In the genomic region with DNA sequence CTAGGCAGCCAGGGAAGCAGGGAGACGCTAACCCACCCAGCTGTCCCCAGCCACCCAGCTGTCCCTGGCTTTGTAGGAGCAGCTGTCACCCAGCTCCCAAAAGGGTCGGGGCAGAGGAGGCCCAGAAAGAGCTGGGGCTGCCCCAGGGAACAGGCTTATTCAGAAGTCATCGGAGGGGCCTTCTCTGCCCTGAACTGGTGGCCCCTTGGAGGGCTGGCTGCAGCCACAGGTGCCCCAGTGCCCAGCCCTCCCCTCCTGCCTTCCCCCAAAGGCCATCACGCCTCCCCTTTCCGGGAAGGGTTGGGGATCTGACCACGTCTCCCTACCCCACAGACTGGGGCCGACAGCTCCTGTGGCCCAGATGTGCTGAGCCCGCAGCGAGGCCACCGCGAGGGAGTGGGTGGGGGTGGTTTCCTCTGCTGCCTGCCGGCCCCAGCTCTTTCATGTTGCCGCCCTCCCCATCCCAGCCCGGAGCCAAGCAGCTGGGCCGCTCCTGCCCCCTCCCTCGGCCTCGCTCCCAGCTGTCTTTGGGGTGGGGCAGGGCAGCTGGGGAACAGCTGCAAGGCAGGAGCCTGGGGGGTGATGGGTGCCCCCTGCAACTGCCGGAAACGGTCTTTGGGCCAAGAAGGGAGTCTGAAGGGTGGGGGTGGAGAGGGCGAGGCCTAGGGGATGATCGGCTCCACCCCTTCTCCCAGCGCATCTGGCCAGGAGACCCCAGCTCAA, we compare ENCODE assay signal across 8 cellular contexts. TPM values are rescaled to one million over a fixed set of nuclear protein-coding genes. Genes with fewer than 3 reads are reported as not detected.
A peak's percentile ranks its signal among the peaks of the same experiment; 100 is the strongest.
DNase-seq lines count a peak whose midpoint lies in the region; ATAC-seq and TF ChIP-seq lines count a peak whose summit lies in the region.

No MANE protein-coding gene starts in this region.

- peaks cover 45% of the 10 kb centered on the region for H3K4me1 Mint-ChIP-seq in activated naive CD8-positive, alpha-beta T cell treated with anti-CD3 and anti-CD28 coated beads for 36 hours

- H3K27me3 Mint-ChIP-seq in activated naive CD8-positive, alpha-beta T cell treated with anti-CD3 and anti-CD28 coated beads for 36 hours, result no peaks in the 10 kb centered on the region

- H3K9me3 Mint-ChIP-seq in activated naive CD8-positive, alpha-beta T cell treated with anti-CD3 and anti-CD28 coated beads for 36 hours, result no peaks in the 10 kb centered on the region

- H3K27ac ChIP-seq in RWPE1, result peak overlapping the region; percentile 82

- peak overlapping the region; percentile 67 for H3K4me3 Mint-ChIP-seq in activated naive CD8-positive, alpha-beta T cell treated with anti-CD3 and anti-CD28 coated beads for 36 hours

- POLR2A ChIA-PET in RWPE1 (lab: Yijun Ruan, JAX; ENCODE audit: low non-redundant PET), result no interaction called here

- H3K27ac Mint-ChIP-seq in activated naive CD8-positive, alpha-beta T cell treated with anti-CD3 and anti-CD28 coated beads for 36 hours, result peak overlapping the region; percentile 78

- DNase-seq in NK-92 treated with Interleukin-12 subunit alpha and Interleukin-12 subunit beta, amount 100 ng/mL, for 24 hours (lab: John Stamatoyannopoulos, UW), result peak; percentile 77
- DNase-seq in NK-92 (lab: John Stamatoyannopoulos, UW; ENCODE audit: unreplicated experiment) (no peak), RWPE1 (ENCODE audit: low spot score) (no peak), left lobe of liver (ENCODE audit: low spot score) (no peak), NCI-H526 (lab: John Stamatoyannopoulos, UW) (no peak)
- peak; percentile 83 for DNase-seq in activated naive CD8-positive, alpha-beta T cell treated with anti-CD3 and anti-CD28 coated beads for 36 hours
- DNase-seq in stimulated activated CD8-positive, alpha-beta memory T cell treated with anti-CD3 and anti-CD28 coated beads, Interleukin-4, amount 100 ng/mL, for 48 hours, result peak; percentile 86

- peaks cover 2% of the 10 kb centered on the region for H3K36me3 Mint-ChIP-seq in activated naive CD8-positive, alpha-beta T cell treated with anti-CD3 and anti-CD28 coated beads for 36 hours

- no peak for TF ChIP-seq CTCF in RWPE1 (conservative IDR thresholded peaks at IDR 0.05; ENCODE audit: low read depth)

- CTCF ChIA-PET in RWPE1 (lab: Yijun Ruan, JAX), result interaction anchor here (1.0 to 1.5 kb wide), 2 partner anchors 16 to 17 kb away, joined by 3 to 6 read pairs; no protein-coding TSS in a partner anchor

- peak; percentile 75 for ATAC-seq in HG03039 (IDR thresholded peaks at IDR 0.05; ENCODE audit: unreplicated experiment)
- ATAC-seq in left lobe of liver, result peak; percentile 36

RNA-seq across cellular contexts. Expression of a gene that starts 16.8 kb away (rescaled TPM):
- total RNA-seq in activated naive CD8-positive, alpha-beta T cell treated with anti-CD3 and anti-CD28 coated beads for 36 hours, result 10 to 100 TPM; 40.4 to 41.8 TPM
- 39.1 TPM for total RNA-seq in left lobe of liver

RNA-seq across cellular contexts. Expression of a gene that starts 53.1 kb away (rescaled TPM):
- total RNA-seq in activated naive CD8-positive, alpha-beta T cell treated with anti-CD3 and anti-CD28 coated beads for 36 hours, result 1 to 10 TPM; 5.7 to 6.2 TPM
- 2.5 TPM for total RNA-seq in left lobe of liver

RNA-seq across cellular contexts. Expression of a gene that starts 53.4 kb away (rescaled TPM):
- 10 to 100 TPM; 23.6 to 28.0 TPM for total RNA-seq in activated naive CD8-positive, alpha-beta T cell treated with anti-CD3 and anti-CD28 coated beads for 36 hours
- total RNA-seq in left lobe of liver, result 25.5 TPM

Comparison
In these comparisons a context has a peak if more than half of its experiments do, and no peak if none do; other contexts are left out.
1. DNase-seq: peak in NK-92 treated with Interleukin-12 subunit alpha and Interleukin-12 subunit beta, amount 100 ng/mL, for 24 hours (single experiment), activated naive CD8-positive, alpha-beta T cell treated with anti-CD3 and anti-CD28 coated beads for 36 hours (single experiment) and stimulated activated CD8-positive, alpha-beta memory T cell treated with anti-CD3 and anti-CD28 coated beads, Interleukin-4, amount 100 ng/mL, for 48 hours (single experiment); none in NK-92 (single experiment), RWPE1 (single experiment), left lobe of liver (single experiment) and NCI-H526 (0 of 2).